13 cellular contexts compared by ENCODE assay signal in the genomic region with DNA sequence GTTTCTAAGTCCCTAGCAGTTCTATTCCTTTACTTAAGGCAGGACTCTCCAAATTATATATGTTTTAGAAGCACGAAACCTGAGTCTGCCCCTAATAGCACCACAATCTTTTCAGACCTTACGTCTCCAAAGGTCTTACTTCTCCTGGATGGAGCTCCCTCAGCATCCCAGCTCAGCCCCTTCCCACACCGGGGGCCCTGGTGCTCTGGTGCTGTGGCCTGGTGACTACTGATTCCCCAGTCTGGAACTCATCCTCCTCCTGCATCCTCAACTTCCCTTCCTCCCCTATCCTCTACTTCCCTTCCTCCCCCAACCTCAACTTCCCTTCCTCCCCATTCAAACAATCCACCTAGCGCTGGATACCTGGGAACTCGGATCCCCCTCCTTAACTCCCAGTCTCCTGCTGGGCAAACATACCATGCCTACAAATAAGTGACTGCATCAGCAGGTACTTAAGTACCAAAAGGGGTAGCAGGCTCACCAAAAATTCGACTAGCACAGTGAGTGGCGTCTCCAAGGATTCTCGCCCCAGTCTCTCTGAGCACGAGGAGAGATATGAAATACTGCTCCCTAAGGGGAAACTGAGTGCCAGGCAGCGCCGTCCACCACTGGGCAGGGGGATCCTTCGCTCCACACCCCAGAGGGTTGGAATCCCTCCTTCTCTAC. TPM values are rescaled to one million over a fixed set of nuclear protein-coding genes. Genes with fewer than 3 reads are reported as not detected.
A peak's percentile ranks its signal among the peaks of the same experiment; 100 is the strongest.
DNase-seq lines count a peak whose midpoint lies in the region; ATAC-seq and TF ChIP-seq lines count a peak whose summit lies in the region.
"Had no signal": no experiment of that assay in that cellular context is flagged by ENCODE, and none has a peak within 500 bp of the region (broad histone marks: within the 10 kb centered on the region; RNA-seq: fewer than 3 reads in every experiment).

No MANE protein-coding gene starts in this region.

- H3K4ac ChIP-seq in mesendoderm (ENCODE audit: low read depth, low read length), result no peak overlapping the region

- H3K9ac ChIP-seq in mesendoderm (ENCODE audit: low read length), result peak overlapping the region; percentile 75

- H3K79me2 ChIP-seq in mesendoderm (ENCODE audit: control insufficient read depth, insufficient read depth, low read length), result no peaks in the 10 kb centered on the region

- no peaks in the 10 kb centered on the region for H3K4me1 Mint-ChIP-seq in activated naive CD8-positive, alpha-beta T cell treated with anti-CD3 and anti-CD28 coated beads, Interleukin-2, amount 10 ng/mL, durations not matched to agents 7 days and 5 days
- H3K4me1 Mint-ChIP-seq in activated naive CD8-positive, alpha-beta T cell treated with anti-CD3 and anti-CD28 coated beads, Interleukin-2, amount 50 U/mL, for 24 hours, result no peaks in the 10 kb centered on the region
- peaks cover 40% of the 10 kb centered on the region for H3K4me1 Mint-ChIP-seq in type B pancreatic cell (ENCODE audit: unreplicated experiment)
- H3K4me1 Mint-ChIP-seq: stimulated activated memory B cell treated with anti-CD40 and anti-IgM and Interleukin-4, amounts not matched to agents 10 μg/mL and 1 μg/mL and 100 μg/mL, for 72 hours had no signal

- no CpG with 5 or more reads among the region's 12 CpGs for WGBS in mesendoderm (ENCODE audit: extremely low coverage, insufficient coverage, low lambda C conversion rate)

- POLR2A ChIA-PET in activated naive CD8-positive, alpha-beta T cell treated with anti-CD3 and anti-CD28 coated beads, Interleukin-2, amount 10 ng/mL, durations not matched to agents 7 days and 5 days (lab: Charles Lee), result no interaction called here

- H3K36me3 ChIP-seq in mesendoderm (ENCODE audit: control insufficient read depth, insufficient read depth, low read length), result no peaks in the 10 kb centered on the region

- peak overlapping the region; percentile 33 for H3K18ac ChIP-seq in mesendoderm (ENCODE audit: low read length)

- H3K4me3 Mint-ChIP-seq in activated naive CD8-positive, alpha-beta T cell treated with anti-CD3 and anti-CD28 coated beads, Interleukin-2, amount 10 ng/mL, durations not matched to agents 7 days and 5 days, result peak overlapping the region; percentile 16
- H3K4me3 Mint-ChIP-seq in activated naive CD8-positive, alpha-beta T cell treated with anti-CD3 and anti-CD28 coated beads, Interleukin-2, amount 50 U/mL, for 24 hours, result no peak overlapping the region
- H3K4me3 Mint-ChIP-seq in type B pancreatic cell, result peak overlapping the region; percentile 80
- H3K4me3 Mint-ChIP-seq: dendritic cell treated with granulocyte-macrophage colony-stimulating factor and Interleukin-4, amounts not matched to agents 40 ng/mL and 50 ng/mL, for 4 days; stimulated activated memory B cell treated with anti-CD40 and anti-IgM and Interleukin-4, amounts not matched to agents 10 μg/mL and 1 μg/mL and 100 μg/mL, for 72 hours had no signal

- H4K8ac ChIP-seq in mesendoderm (ENCODE audit: low read depth, low read length), result no peak overlapping the region

- no peak overlapping the region for H3K27ac Mint-ChIP-seq in activated naive CD8-positive, alpha-beta T cell treated with anti-CD3 and anti-CD28 coated beads, Interleukin-2, amount 10 ng/mL, durations not matched to agents 7 days and 5 days
- H3K27ac Mint-ChIP-seq in activated naive CD8-positive, alpha-beta T cell treated with anti-CD3 and anti-CD28 coated beads, Interleukin-2, amount 50 U/mL, for 24 hours, result no peak overlapping the region
- H3K27ac Mint-ChIP-seq in type B pancreatic cell, result no peak overlapping the region
- H3K27ac Mint-ChIP-seq: dendritic cell treated with granulocyte-macrophage colony-stimulating factor and Interleukin-4, amounts not matched to agents 40 ng/mL and 50 ng/mL, for 4 days; immature natural killer cell; stimulated activated memory B cell treated with anti-CD40 and anti-IgM and Interleukin-4, amounts not matched to agents 10 μg/mL and 1 μg/mL and 100 μg/mL, for 72 hours had no signal

- no peak overlapping the region for H3K23ac ChIP-seq in mesendoderm (ENCODE audit: low read length)

- ATAC-seq in activated naive CD8-positive, alpha-beta T cell treated with anti-CD3 and anti-CD28 coated beads, Interleukin-2, amount 10 ng/mL, durations not matched to agents 7 days and 5 days (ENCODE audit: low read depth), result no peak
- no peak for ATAC-seq in activated naive CD8-positive, alpha-beta T cell treated with anti-CD3 and anti-CD28 coated beads, Interleukin-2, amount 50 U/mL, for 24 hours
- ATAC-seq in HG03139 (IDR thresholded peaks at IDR 0.05; ENCODE audit: unreplicated experiment), result no peak
- ATAC-seq: sciatic nerve had no signal

- no peak overlapping the region for H2BK5ac ChIP-seq in mesendoderm (ENCODE audit: low read length)

- peak overlapping the region; percentile 87 for H3K4me2 ChIP-seq in mesendoderm (ENCODE audit: low read length)

- no peak overlapping the region for H3K27ac ChIP-seq in mesendoderm (ENCODE audit: low read depth, low read length)

- no peak overlapping the region for H2BK15ac ChIP-seq in mesendoderm (replicated peaks; ENCODE audit: low read depth)

- H3K4me3 ChIP-seq in astrocyte of the cerebellum (ENCODE audit: low read depth, low read length) (peak overlapping the region; percentile 28), mesendoderm (ENCODE audit: low read length) (peak overlapping the region; percentile 6)

- H3K9me3 Mint-ChIP-seq in activated naive CD8-positive, alpha-beta T cell treated with anti-CD3 and anti-CD28 coated beads, Interleukin-2, amount 10 ng/mL, durations not matched to agents 7 days and 5 days, result no peaks in the 10 kb centered on the region
- no peaks in the 10 kb centered on the region for H3K9me3 Mint-ChIP-seq in activated naive CD8-positive, alpha-beta T cell treated with anti-CD3 and anti-CD28 coated beads, Interleukin-2, amount 50 U/mL, for 24 hours
- no peaks in the 10 kb centered on the region for H3K9me3 Mint-ChIP-seq in type B pancreatic cell
- H3K9me3 Mint-ChIP-seq: dendritic cell treated with granulocyte-macrophage colony-stimulating factor and Interleukin-4, amounts not matched to agents 40 ng/mL and 50 ng/mL, for 4 days; immature natural killer cell; stimulated activated memory B cell treated with anti-CD40 and anti-IgM and Interleukin-4, amounts not matched to agents 10 μg/mL and 1 μg/mL and 100 μg/mL, for 72 hours had no signal

- peak overlapping the region; percentile 93 for H3K56ac ChIP-seq in mesendoderm (ENCODE audit: low read length)

- in situ Hi-C loops in astrocyte of the cerebellum (cut with HindIII; ENCODE audit: low sequenced_read_pairs), result no loop called here

- no peak overlapping the region for H2BK120ac ChIP-seq in mesendoderm (ENCODE audit: low read depth, low read length)

- no peaks in the 10 kb centered on the region for H3K79me1 ChIP-seq in mesendoderm (ENCODE audit: low read length)

- H3K27me3 ChIP-seq in mesendoderm (ENCODE audit: insufficient read depth, low read length, poor library complexity), result peaks cover 6% of the 10 kb centered on the region

- H3K4me1 ChIP-seq in mesendoderm (ENCODE audit: control insufficient read depth, low read depth, low read length), result peaks cover 12% of the 10 kb centered on the region

- no peaks in the 10 kb centered on the region for H3K36me3 Mint-ChIP-seq in activated naive CD8-positive, alpha-beta T cell treated with anti-CD3 and anti-CD28 coated beads, Interleukin-2, amount 10 ng/mL, durations not matched to agents 7 days and 5 days
- no peaks in the 10 kb centered on the region for H3K36me3 Mint-ChIP-seq in activated naive CD8-positive, alpha-beta T cell treated with anti-CD3 and anti-CD28 coated beads, Interleukin-2, amount 50 U/mL, for 24 hours (ENCODE audit: low read depth)
- H3K36me3 Mint-ChIP-seq in type B pancreatic cell, result no peaks in the 10 kb centered on the region
- H3K36me3 Mint-ChIP-seq: immature natural killer cell; stimulated activated memory B cell treated with anti-CD40 and anti-IgM and Interleukin-4, amounts not matched to agents 10 μg/mL and 1 μg/mL and 100 μg/mL, for 72 hours had no signal

- H4K5ac ChIP-seq in mesendoderm (ENCODE audit: low read length), result no peak overlapping the region

- no peak overlapping the region for H2AK5ac ChIP-seq in mesendoderm (ENCODE audit: low read length)

- peaks cover 58% of the 10 kb centered on the region for H3K27me3 Mint-ChIP-seq in activated naive CD8-positive, alpha-beta T cell treated with anti-CD3 and anti-CD28 coated beads, Interleukin-2, amount 10 ng/mL, durations not matched to agents 7 days and 5 days
- peaks cover 40% of the 10 kb centered on the region for H3K27me3 Mint-ChIP-seq in activated naive CD8-positive, alpha-beta T cell treated with anti-CD3 and anti-CD28 coated beads, Interleukin-2, amount 50 U/mL, for 24 hours
- H3K27me3 Mint-ChIP-seq in type B pancreatic cell, result peaks cover 63% of the 10 kb centered on the region

- DNase-seq in activated naive CD8-positive, alpha-beta T cell treated with anti-CD3 and anti-CD28 coated beads, Interleukin-2, amount 10 ng/mL, durations not matched to agents 7 days and 5 days, result no peak
- DNase-seq in activated naive CD8-positive, alpha-beta T cell treated with anti-CD3 and anti-CD28 coated beads, Interleukin-2, amount 50 U/mL, for 24 hours, result no peak
- DNase-seq in astrocyte of the cerebellum (ENCODE audit: low read depth) (no peak), mesendoderm (peak; percentile 53), type B pancreatic cell (ENCODE audit: extremely low spot score, unreplicated experiment) (no peak), NCI-H187 treated with DMSO at 0.1 percent for 48 hours (lab: John Stamatoyannopoulos, UW) (no peak), COLO668 (lab: John Stamatoyannopoulos, UW; ENCODE audit: unreplicated experiment) (no peak)
- DNase-seq: immature natural killer cell, NCI-H1417 treated with DMSO at 0.1 percent for 48 hours had no signal

- TF ChIP-seq CTCF in astrocyte of the cerebellum (IDR thresholded peaks at IDR 0.05; ENCODE audit: low read depth, low read length, missing control alignments) (no peak), type B pancreatic cell (conservative IDR thresholded peaks at IDR 0.05) (no peak)

RNA-seq across cellular contexts. Expression of gene IGFBPL1, which starts 0.8 kb away (rescaled TPM):
- total RNA-seq in activated naive CD8-positive, alpha-beta T cell treated with anti-CD3 and anti-CD28 coated beads, Interleukin-2, amount 10 ng/mL, durations not matched to agents 7 days and 5 days, result not detected
- polyA plus RNA-seq in mesendoderm (2013, experiment 1 of 2), result 8.6 TPM
- 8.8 TPM for polyA plus RNA-seq in mesendoderm (2013, experiment 2 of 2)
- 9.7 and 26.7 TPM in 2 replicates for total RNA-seq in type B pancreatic cell (ENCODE audit: low replicate concordance)
- total RNA-seq: sciatic nerve had no signal
- polyA plus RNA-seq: immature natural killer cell had no signal

RNA-seq across cellular contexts. Expression of gene ALDH1B1, which starts 30.9 kb away (rescaled TPM):
- total RNA-seq in activated naive CD8-positive, alpha-beta T cell treated with anti-CD3 and anti-CD28 coated beads, Interleukin-2, amount 10 ng/mL, durations not matched to agents 7 days and 5 days, result 10 to 100 TPM in 1 of 2 experiments, 1 to 10 TPM in 1; 8.9 to 10.1 TPM
- 28.7 TPM for polyA plus RNA-seq in mesendoderm (2013, experiment 1 of 2)
- polyA plus RNA-seq in mesendoderm (2013, experiment 2 of 2), result 27.7 TPM
- 13.3 and 29.1 TPM in 2 replicates for total RNA-seq in type B pancreatic cell (ENCODE audit: low replicate concordance)
